ENCODE assay signal across 16 cellular contexts in the genomic region with DNA sequence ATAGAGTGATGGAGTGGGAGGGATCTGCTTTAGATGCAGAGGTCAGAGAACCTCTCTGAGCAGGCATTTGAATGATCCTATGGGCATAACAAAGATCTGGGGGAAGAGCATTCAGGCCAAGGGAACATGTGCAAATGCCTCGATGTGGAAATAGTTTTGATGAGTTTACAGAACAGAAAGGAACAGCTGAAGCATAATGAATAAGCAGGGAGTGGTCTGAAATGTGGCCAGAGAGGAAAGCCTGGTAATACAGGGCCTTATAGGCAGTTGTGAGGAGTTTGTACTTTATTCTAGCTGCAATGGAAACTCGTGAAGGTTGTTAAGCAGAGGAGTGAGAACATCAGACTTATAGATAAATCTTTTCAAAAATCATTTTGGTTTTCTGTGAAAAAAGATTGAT. TPM values are rescaled to one million over a fixed set of nuclear protein-coding genes. Genes with fewer than 3 reads are reported as not detected.
DNase-seq lines count a peak whose midpoint lies in the region; ATAC-seq, FAIRE-seq and TF ChIP-seq lines count a peak whose summit lies in the region.
"Had no signal": no experiment of that assay in that cellular context is flagged by ENCODE, and none has a peak within 500 bp of the region (broad histone marks: within the 10 kb centered on the region; RNA-seq: fewer than 3 reads in every experiment).

No MANE protein-coding gene starts in this region.

- no peak overlapping the region for H2AFZ ChIP-seq in HepG2 (ENCODE audit: low read length)

- H3K4me1 ChIP-seq in right lobe of liver (no peaks in the 10 kb centered on the region), HepG2 (ENCODE audit: insufficient read depth, low read length) (no peaks in the 10 kb centered on the region), lower lobe of right lung (no peaks in the 10 kb centered on the region), upper lobe of right lung (no peaks in the 10 kb centered on the region), kidney (ENCODE audit: control insufficient read depth in 1 of 2, insufficient read depth in 1 of 2, low read depth in 1 of 2, low read length in 2 of 2) (no peaks in the 10 kb centered on the region)

- peak; percentile 37 to 58 (median 52) for ATAC-seq in right lobe of liver
- no peak for ATAC-seq in HepG2
- ATAC-seq in lower lobe of right lung = peak; percentile 41 to 61
- ATAC-seq in upper lobe of right lung = peak; percentile 73
- ATAC-seq in SK-N-SH treated with all-trans-retinoic acid at 6 μM for 48 hours = no peak
- ATAC-seq in HG02885 (IDR thresholded peaks at IDR 0.05; ENCODE audit: poor library complexity, unreplicated experiment) = no peak

- CTCF ChIA-PET in HepG2 (lab: Yijun Ruan, JAX; ENCODE audit: low intra/inter-chr PET ratio, low total read pairs) = no interaction called here

- H4K20me1 ChIP-seq in HepG2 (ENCODE audit: insufficient read depth, low read length) = no peaks in the 10 kb centered on the region

- no peak for FAIRE-seq in HepG2 (lab: Jason Lieb, UNC)
- FAIRE-seq in kidney (lab: Jason Lieb, UNC) = no peak

- no peak for DNase-seq in right lobe of liver
- no peak for DNase-seq in HepG2 (ENCODE audit: low spot score)
- no peak for DNase-seq in lower lobe of right lung
- DNase-seq in upper lobe of right lung = no peak
- DNase-seq in kidney = no peak
- DNase-seq: activated B cell treated with CpG ODN at 0.5 μM for 24 hours; activated naive CD4-positive, alpha-beta T cell treated with Interleukin-2 at 50 U/mL for 16 hours; Calu3; endodermal cell; GF-D8; NCI-H2107 had no signal

- H3K27me3 ChIP-seq in right lobe of liver (no peaks in the 10 kb centered on the region), HepG2 (ENCODE audit: control insufficient read depth in 1 of 2, insufficient read depth in 2 of 2, low read length in 2 of 2) (no peaks in the 10 kb centered on the region), lower lobe of right lung (ENCODE audit: low read depth) (no peaks in the 10 kb centered on the region), upper lobe of right lung (no peaks in the 10 kb centered on the region)

- in situ Hi-C loops in HepG2 (cut with HindIII; ENCODE audit: extremely low pct_ligation_motif_present, low pct_unique_long_range_greater_than_20kb) = no loop called here

- TF ChIP-seq RAD21 in HepG2 (CRISPR knock-in tag; IDR thresholded peaks at IDR 0.05) = no peak

- no peaks in the 10 kb centered on the region for H3K79me2 ChIP-seq in HepG2 (ENCODE audit: insufficient read depth, low read length)

- H3K4me1 Mint-ChIP-seq in dendritic cell treated with granulocyte-macrophage colony-stimulating factor and Interleukin-4, amounts not matched to agents 40 ng/mL and 50 ng/mL, for 4 days (ENCODE audit: low read depth) = peaks cover 44% of the 10 kb centered on the region
- H3K4me1 Mint-ChIP-seq: activated B cell treated with CpG ODN at 0.5 μM for 24 hours had no signal

- no peaks in the 10 kb centered on the region for H3K9me3 Mint-ChIP-seq in dendritic cell treated with granulocyte-macrophage colony-stimulating factor and Interleukin-4, amounts not matched to agents 40 ng/mL and 50 ng/mL, for 4 days
- H3K9me3 Mint-ChIP-seq: activated B cell treated with CpG ODN at 0.5 μM for 24 hours, neural crest cell had no signal

- peak overlapping the region; percentile 86 for H3K27ac Mint-ChIP-seq in dendritic cell treated with granulocyte-macrophage colony-stimulating factor and Interleukin-4, amounts not matched to agents 40 ng/mL and 50 ng/mL, for 4 days
- H3K27ac Mint-ChIP-seq: activated B cell treated with CpG ODN at 0.5 μM for 24 hours had no signal

- H3K36me3 ChIP-seq in right lobe of liver = no peaks in the 10 kb centered on the region
- no peaks in the 10 kb centered on the region for H3K36me3 ChIP-seq in HepG2 (replicated peaks in 1 of 2; ENCODE audit: control insufficient read depth in 1 of 2, insufficient read depth in 2 of 2, low read length in 2 of 2)
- H3K36me3 ChIP-seq in lower lobe of right lung = no peaks in the 10 kb centered on the region
- H3K36me3 ChIP-seq in upper lobe of right lung = no peaks in the 10 kb centered on the region
- no peaks in the 10 kb centered on the region for H3K36me3 ChIP-seq in kidney (ENCODE audit: control insufficient read depth in 1 of 2, insufficient read depth in 2 of 2, low read length in 2 of 2)

- peak overlapping the region; percentile 2 for H3K4me3 Mint-ChIP-seq in dendritic cell treated with granulocyte-macrophage colony-stimulating factor and Interleukin-4, amounts not matched to agents 40 ng/mL and 50 ng/mL, for 4 days
- H3K4me3 Mint-ChIP-seq: activated B cell treated with CpG ODN at 0.5 μM for 24 hours, endodermal cell, neural crest cell had no signal

- POLR2A ChIA-PET in HepG2 (lab: Yijun Ruan, JAX) = no interaction called here

- no peak overlapping the region for H3K4me3 ChIP-seq in right lobe of liver
- H3K4me3 ChIP-seq in HepG2 (replicated peaks in 1 of 3; ENCODE audit: insufficient read depth in 1 of 3, low read depth in 2 of 3, low read length in 3 of 3) = no peak overlapping the region
- no peak overlapping the region for H3K4me3 ChIP-seq in lower lobe of right lung
- H3K4me3 ChIP-seq in upper lobe of right lung = no peak overlapping the region
- H3K4me3 ChIP-seq in kidney (ENCODE audit: low read length in 2 of 2) = no peak overlapping the region
- H3K4me3 ChIP-seq: skin epidermis had no signal

- TF ChIP-seq POLR2A in right lobe of liver (IDR thresholded peaks at IDR 0.05) (no peak), HepG2 (IDR thresholded peaks at IDR 0.05; ENCODE audit: insufficient read depth in 1 of 2, low read depth in 2 of 2, low read length in 2 of 2) (no peak)

- H3K27me3 Mint-ChIP-seq in dendritic cell treated with granulocyte-macrophage colony-stimulating factor and Interleukin-4, amounts not matched to agents 40 ng/mL and 50 ng/mL, for 4 days = no peaks in the 10 kb centered on the region
- H3K27me3 Mint-ChIP-seq: activated B cell treated with CpG ODN at 0.5 μM for 24 hours had no signal

- H3K4me2 ChIP-seq in HepG2 (ENCODE audit: low read depth, low read length) = no peak overlapping the region

- no TSS peak for BruUV-seq in HepG2 (replicated peaks; lab: Mats Ljungman, UMichigan)

- TF ChIP-seq CTCF in right lobe of liver (IDR thresholded peaks at IDR 0.05) (no peak), HepG2 (CRISPR knock-in tag; IDR thresholded peaks at IDR 0.05) (no peak), lower lobe of right lung (IDR thresholded peaks at IDR 0.05) (no peak), upper lobe of right lung (IDR thresholded peaks at IDR 0.05) (no peak), kidney (IDR thresholded peaks at IDR 0.05; ENCODE audit: borderline replicate concordance, extremely low read depth, insufficient read depth) (no peak)

- intact Hi-C loops in right lobe of liver (cut with DNase I) (no loop called here), HepG2 (cut with micrococcal nuclease; ENCODE audit: unreplicated experiment) (no loop called here), lower lobe of right lung (cut with DNase I) (no loop called here), upper lobe of right lung (cut with DNase I) (no loop called here), kidney (cut with DNase I) (no loop called here)
- intact Hi-C loops in dendritic cell treated with granulocyte-macrophage colony-stimulating factor and Interleukin-4, amounts not matched to agents 40 ng/mL and 50 ng/mL, for 4 days (cut with micrococcal nuclease) = no loop called here

- no peak for TF ChIP-seq EP300 in HepG2 (IDR thresholded peaks at IDR 0.05; ENCODE audit: low read depth in 2 of 2, low read length in 2 of 2)
- no peak for TF ChIP-seq EP300 in HepG2 (CRISPR knock-in tag; IDR thresholded peaks at IDR 0.05; ENCODE audit: borderline replicate concordance)

- H3K36me3 Mint-ChIP-seq in dendritic cell treated with granulocyte-macrophage colony-stimulating factor and Interleukin-4, amounts not matched to agents 40 ng/mL and 50 ng/mL, for 4 days (ENCODE audit: low read depth) = peaks cover 6% of the 10 kb centered on the region

- H3K9me3 ChIP-seq in right lobe of liver (no peaks in the 10 kb centered on the region), HepG2 (ENCODE audit: low read length) (no peaks in the 10 kb centered on the region), lower lobe of right lung (no peaks in the 10 kb centered on the region), upper lobe of right lung (no peaks in the 10 kb centered on the region), kidney (ENCODE audit: control insufficient read depth in 1 of 2, low read length in 2 of 2) (no peaks in the 10 kb centered on the region)

- 25% methylated on average over 2 of the region's 2 CpGs for WGBS in right lobe of liver (ENCODE audit: insufficient coverage, low coverage, low lambda C conversion rate, missing lambda C conversion rate)
- WGBS in HepG2 (ENCODE audit: low lambda C conversion rate) = 0% methylated on average over 2 of the region's 2 CpGs

- no peak overlapping the region for H3K27ac ChIP-seq in right lobe of liver
- H3K27ac ChIP-seq in HepG2 (ENCODE audit: extremely low read length, insufficient read depth, low read length) = no peak overlapping the region
- no peak overlapping the region for H3K27ac ChIP-seq in lower lobe of right lung
- no peak overlapping the region for H3K27ac ChIP-seq in upper lobe of right lung
- H3K27ac ChIP-seq in kidney (ENCODE audit: low read depth in 2 of 2, low read length in 2 of 2) = no peak overlapping the region

- no peak overlapping the region for H3K9ac ChIP-seq in HepG2 (ENCODE audit: insufficient read depth, low read depth, low read length)
- no peak overlapping the region for H3K9ac ChIP-seq in kidney (ENCODE audit: low read length in 2 of 2)

RNA-seq across cellular contexts. Expression of gene ME1, which starts 33.0 kb away (rescaled TPM):
- total RNA-seq in right lobe of liver = 10 to 100 TPM; 10.1 to 18.2 (median 13.3) TPM
- not detected in 2 replicates for total RNA-seq in HepG2 (2016; rRNA removed; fragmentation: Illumina TruSeq; extraction: Trizol)
- total RNA-seq in HepG2 (2016; cell fraction: cytosol; rRNA removed; fragmentation: Illumina TruSeq; extraction: Trizol; ENCODE audit: low read depth) = not detected in 2 replicates
- total RNA-seq in HepG2 (2016; cell fraction: insoluble cytoplasmic fraction; rRNA removed; fragmentation: Illumina TruSeq; extraction: Trizol) = not detected in 2 replicates
- total RNA-seq in HepG2 (2016; cell fraction: membrane; rRNA removed; fragmentation: Illumina TruSeq; extraction: Trizol) = not detected in 2 replicates
- not detected in 2 replicates for total RNA-seq in HepG2 (2016; cell fraction: nucleus; rRNA removed; fragmentation: Illumina TruSeq; extraction: Trizol)
- polyA plus RNA-seq in HepG2 (2011; rRNA removed) = not detected in 2 replicates
- polyA plus RNA-seq in HepG2 (2011; cell fraction: cytosol; rRNA removed) = not detected in 2 replicates
- polyA plus RNA-seq in HepG2 (2011; cell fraction: nucleus; rRNA removed) = not detected in 2 replicates
- not detected in 2 replicates for polyA plus RNA-seq in HepG2 (2012)
- polyA plus RNA-seq in HepG2 (2016; cell fraction: cytosol; fragmentation: Illumina TruSeq; extraction: Trizol; ENCODE audit: low read depth) = not detected in 2 replicates
- polyA plus RNA-seq in HepG2 (2016; cell fraction: insoluble cytoplasmic fraction; fragmentation: Illumina TruSeq; extraction: Trizol; ENCODE audit: low read depth) = not detected in 2 replicates
- polyA plus RNA-seq in HepG2 (2016; cell fraction: membrane; fragmentation: Illumina TruSeq; extraction: Trizol; ENCODE audit: low read depth) = not detected in 2 replicates
- polyA plus RNA-seq in HepG2 (2016; cell fraction: nucleus; fragmentation: Illumina TruSeq; extraction: Trizol; ENCODE audit: insufficient read depth, low read depth) = not detected in 2 replicates
- polyA minus RNA-seq in HepG2 (2011; rRNA and poly(A)+ RNA removed; ENCODE audit: low replicate concordance) = 6.9 TPM in 1 of 2 replicates, not detected in the other
- not detected in 2 replicates for polyA minus RNA-seq in HepG2 (2011; cell fraction: cytosol; rRNA and poly(A)+ RNA removed)
- polyA minus RNA-seq in HepG2 (2011; cell fraction: nucleus; rRNA and poly(A)+ RNA removed) = not detected in 2 replicates
- 12.9 TPM for total RNA-seq in lower lobe of right lung
- 14.7 TPM for total RNA-seq in upper lobe of right lung
- total RNA-seq in kidney = 3.3 TPM
- 5.5 TPM for polyA plus RNA-seq in kidney (ENCODE audit: insufficient read depth, low read depth, low replicate concordance)
- total RNA-seq: activated B cell treated with CpG ODN at 0.5 μM for 24 hours had no signal

RNA-seq across cellular contexts. Expression of gene PRSS35, which starts 48.4 kb away (rescaled TPM):
- total RNA-seq in right lobe of liver = under 1 TPM in 1 of 6 experiments, not detected in 5; 0.20 TPM
- not detected in 2 replicates for total RNA-seq in HepG2 (2016; rRNA removed; fragmentation: Illumina TruSeq; extraction: Trizol)
- total RNA-seq in HepG2 (2016; cell fraction: cytosol; rRNA removed; fragmentation: Illumina TruSeq; extraction: Trizol; ENCODE audit: low read depth) = not detected in 2 replicates
- not detected in 2 replicates for total RNA-seq in HepG2 (2016; cell fraction: insoluble cytoplasmic fraction; rRNA removed; fragmentation: Illumina TruSeq; extraction: Trizol)
- not detected in 2 replicates for total RNA-seq in HepG2 (2016; cell fraction: membrane; rRNA removed; fragmentation: Illumina TruSeq; extraction: Trizol)
- not detected in 2 replicates for total RNA-seq in HepG2 (2016; cell fraction: nucleus; rRNA removed; fragmentation: Illumina TruSeq; extraction: Trizol)
- not detected in 2 replicates for polyA plus RNA-seq in HepG2 (2011; rRNA removed)
- not detected in 2 replicates for polyA plus RNA-seq in HepG2 (2011; cell fraction: cytosol; rRNA removed)
- not detected in 2 replicates for polyA plus RNA-seq in HepG2 (2011; cell fraction: nucleus; rRNA removed)
- not detected in 2 replicates for polyA plus RNA-seq in HepG2 (2012)
- polyA plus RNA-seq in HepG2 (2016; cell fraction: cytosol; fragmentation: Illumina TruSeq; extraction: Trizol; ENCODE audit: low read depth) = not detected in 2 replicates
- polyA plus RNA-seq in HepG2 (2016; cell fraction: insoluble cytoplasmic fraction; fragmentation: Illumina TruSeq; extraction: Trizol; ENCODE audit: low read depth) = not detected in 2 replicates
- not detected in 2 replicates for polyA plus RNA-seq in HepG2 (2016; cell fraction: membrane; fragmentation: Illumina TruSeq; extraction: Trizol; ENCODE audit: low read depth)
- not detected in 2 replicates for polyA plus RNA-seq in HepG2 (2016; cell fraction: nucleus; fragmentation: Illumina TruSeq; extraction: Trizol; ENCODE audit: insufficient read depth, low read depth)
- not detected in 2 replicates for polyA minus RNA-seq in HepG2 (2011; rRNA and poly(A)+ RNA removed; ENCODE audit: low replicate concordance)
- not detected in 2 replicates for polyA minus RNA-seq in HepG2 (2011; cell fraction: cytosol; rRNA and poly(A)+ RNA removed)
- polyA minus RNA-seq in HepG2 (2011; cell fraction: nucleus; rRNA and poly(A)+ RNA removed) = not detected in 2 replicates
- total RNA-seq in lower lobe of right lung = 0.59 TPM
- 1.3 TPM for total RNA-seq in upper lobe of right lung
- 0.66 TPM for total RNA-seq in kidney
- 2.0 TPM for polyA plus RNA-seq in kidney (ENCODE audit: insufficient read depth, low read depth, low replicate concordance)
- total RNA-seq: activated B cell treated with CpG ODN at 0.5 μM for 24 hours, Calu3 had no signal

Comparison
In these comparisons a context has a peak if more than half of its experiments do, and no peak if none do; other contexts are left out.
1. ATAC-seq: peak in right lobe of liver (4 of 4), lower lobe of right lung (2 of 2) and upper lobe of right lung (single experiment); none in HepG2 (single experiment), SK-N-SH treated with all-trans-retinoic acid at 6 μM for 48 hours (single experiment) and HG02885 (single experiment).